In genomic region chr17:40191237-40192208, GRCh38 we compare ENCODE assay signal across 1 cellular context.
TF ChIP-seq lines count a peak whose summit lies in the region.

No MANE protein-coding gene starts in this region.

TF ChIP-seq in HepG2, 621 proteins besides CTCF, POLR2A, EP300 and RAD21 (continued from another document and continues in another):
- TF ChIP-seq NRL (CRISPR knock-in tag; IDR thresholded peaks at IDR 0.05; ENCODE audit: borderline replicate concordance) (peak; percentile 42; the same call in 1 of the 2 replicates), HCFC1 (IDR thresholded peaks at IDR 0.05; ENCODE audit: low read depth, low read length) (no peak), ZNF33B (CRISPR knock-in tag; IDR thresholded peaks at IDR 0.05) (no peak), KAT2B (IDR thresholded peaks at IDR 0.05; ENCODE audit: borderline replicate concordance, low read depth, low read length) (no peak), ZNF326 (CRISPR knock-in tag; IDR thresholded peaks at IDR 0.05; ENCODE audit: borderline replicate concordance) (no peak), PAWR (CRISPR knock-in tag; IDR thresholded peaks at IDR 0.05; ENCODE audit: borderline replicate concordance) (no peak), TRIM24 (CRISPR knock-in tag; IDR thresholded peaks at IDR 0.05) (no peak), ZNF614 (CRISPR knock-in tag; IDR thresholded peaks at IDR 0.05; ENCODE audit: borderline replicate concordance) (peak; percentile 82), PATZ1 (CRISPR knock-in tag; IDR thresholded peaks at IDR 0.05) (peak; percentile 73), ZNF839 (CRISPR knock-in tag; IDR thresholded peaks at IDR 0.05; ENCODE audit: borderline replicate concordance) (no peak), ZC3H4 (CRISPR knock-in tag; IDR thresholded peaks at IDR 0.05; ENCODE audit: borderline replicate concordance) (no peak), GTF2F1 (IDR thresholded peaks at IDR 0.05; ENCODE audit: low read length) (no peak), JUN (CRISPR knock-in tag; IDR thresholded peaks at IDR 0.05) (no peak), IRX3 (CRISPR knock-in tag; IDR thresholded peaks at IDR 0.05; ENCODE audit: borderline replicate concordance, low read depth) (no peak), RAD51 (IDR thresholded peaks at IDR 0.05; ENCODE audit: borderline replicate concordance) (no peak), PBX3 (CRISPR knock-in tag; IDR thresholded peaks at IDR 0.05; ENCODE audit: borderline replicate concordance) (no peak), ARNT (IDR thresholded peaks at IDR 0.05) (no peak), FOXP1 (IDR thresholded peaks at IDR 0.05) (no peak), FOXP1 (CRISPR knock-in tag; IDR thresholded peaks at IDR 0.05) (no peak), NFIB (CRISPR knock-in tag; IDR thresholded peaks at IDR 0.05; ENCODE audit: borderline replicate concordance) (no peak), ZBTB8A (CRISPR knock-in tag; IDR thresholded peaks at IDR 0.05; ENCODE audit: borderline replicate concordance, low read depth) (no peak), ZNF660 (CRISPR knock-in tag; IDR thresholded peaks at IDR 0.05; ENCODE audit: borderline replicate concordance, low read depth) (0 out of 2 replicates have a peak, but pooled peaks have one; percentile 58), ETV6 (CRISPR knock-in tag; conservative IDR thresholded peaks at IDR 0.05) (no peak), ZBTB2 (CRISPR knock-in tag; IDR thresholded peaks at IDR 0.05; ENCODE audit: low read depth) (no peak), AHR (CRISPR knock-in tag; IDR thresholded peaks at IDR 0.05) (no peak), PREB (CRISPR knock-in tag; IDR thresholded peaks at IDR 0.05) (no peak), SALL1 (CRISPR knock-in tag; IDR thresholded peaks at IDR 0.05) (0 out of 2 replicates have a peak, but pooled peaks have one; percentile 70), SP2 (CRISPR knock-in tag; IDR thresholded peaks at IDR 0.05) (no peak), JUND (CRISPR knock-in tag; IDR thresholded peaks at IDR 0.05) (no peak), PRDM15 (CRISPR knock-in tag; IDR thresholded peaks at IDR 0.05) (no peak), ZNF317 (CRISPR knock-in tag; IDR thresholded peaks at IDR 0.05) (0 out of 2 replicates have a peak, but pooled peaks have one; percentile 44), ZNF629 (CRISPR knock-in tag; conservative IDR thresholded peaks at IDR 0.05) (no peak), GFI1 (CRISPR knock-in tag; IDR thresholded peaks at IDR 0.05; ENCODE audit: borderline replicate concordance) (peak; percentile 10; the same call in 1 of the 2 replicates)
- TF ChIP-seq, protein P1, sequence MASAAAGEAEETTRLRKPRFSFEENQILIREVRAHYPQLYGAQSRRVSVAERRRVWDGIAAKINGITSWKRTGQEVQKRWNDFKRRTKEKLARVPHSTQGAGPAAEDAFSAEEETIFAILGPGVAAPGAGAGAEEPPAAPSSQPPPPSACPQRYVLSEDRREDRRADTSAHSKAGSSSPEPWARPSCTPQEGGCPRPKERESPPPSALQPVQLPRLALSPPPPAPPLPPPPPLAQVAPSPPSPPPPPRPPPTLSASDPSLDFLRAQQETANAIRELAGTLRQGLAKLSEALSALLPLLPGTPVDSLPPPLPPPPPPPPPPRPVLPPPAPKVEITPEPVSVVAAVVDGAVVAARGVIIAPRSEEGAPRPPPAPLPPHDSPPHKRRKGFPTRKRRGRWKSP (CRISPR knock-in tag; IDR thresholded peaks at IDR 0.05), result peak; percentile 90
- TF ChIP-seq, protein P2, sequence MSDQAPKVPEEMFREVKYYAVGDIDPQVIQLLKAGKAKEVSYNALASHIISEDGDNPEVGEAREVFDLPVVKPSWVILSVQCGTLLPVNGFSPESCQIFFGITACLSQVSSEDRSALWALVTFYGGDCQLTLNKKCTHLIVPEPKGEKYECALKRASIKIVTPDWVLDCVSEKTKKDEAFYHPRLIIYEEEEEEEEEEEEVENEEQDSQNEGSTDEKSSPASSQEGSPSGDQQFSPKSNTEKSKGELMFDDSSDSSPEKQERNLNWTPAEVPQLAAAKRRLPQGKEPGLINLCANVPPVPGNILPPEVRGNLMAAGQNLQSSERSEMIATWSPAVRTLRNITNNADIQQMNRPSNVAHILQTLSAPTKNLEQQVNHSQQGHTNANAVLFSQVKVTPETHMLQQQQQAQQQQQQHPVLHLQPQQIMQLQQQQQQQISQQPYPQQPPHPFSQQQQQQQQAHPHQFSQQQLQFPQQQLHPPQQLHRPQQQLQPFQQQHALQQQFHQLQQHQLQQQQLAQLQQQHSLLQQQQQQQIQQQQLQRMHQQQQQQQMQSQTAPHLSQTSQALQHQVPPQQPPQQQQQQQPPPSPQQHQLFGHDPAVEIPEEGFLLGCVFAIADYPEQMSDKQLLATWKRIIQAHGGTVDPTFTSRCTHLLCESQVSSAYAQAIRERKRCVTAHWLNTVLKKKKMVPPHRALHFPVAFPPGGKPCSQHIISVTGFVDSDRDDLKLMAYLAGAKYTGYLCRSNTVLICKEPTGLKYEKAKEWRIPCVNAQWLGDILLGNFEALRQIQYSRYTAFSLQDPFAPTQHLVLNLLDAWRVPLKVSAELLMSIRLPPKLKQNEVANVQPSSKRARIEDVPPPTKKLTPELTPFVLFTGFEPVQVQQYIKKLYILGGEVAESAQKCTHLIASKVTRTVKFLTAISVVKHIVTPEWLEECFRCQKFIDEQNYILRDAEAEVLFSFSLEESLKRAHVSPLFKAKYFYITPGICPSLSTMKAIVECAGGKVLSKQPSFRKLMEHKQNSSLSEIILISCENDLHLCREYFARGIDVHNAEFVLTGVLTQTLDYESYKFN (CRISPR knock-in tag; conservative IDR thresholded peaks at IDR 0.05), result no peak
- TF ChIP-seq, protein P3, sequence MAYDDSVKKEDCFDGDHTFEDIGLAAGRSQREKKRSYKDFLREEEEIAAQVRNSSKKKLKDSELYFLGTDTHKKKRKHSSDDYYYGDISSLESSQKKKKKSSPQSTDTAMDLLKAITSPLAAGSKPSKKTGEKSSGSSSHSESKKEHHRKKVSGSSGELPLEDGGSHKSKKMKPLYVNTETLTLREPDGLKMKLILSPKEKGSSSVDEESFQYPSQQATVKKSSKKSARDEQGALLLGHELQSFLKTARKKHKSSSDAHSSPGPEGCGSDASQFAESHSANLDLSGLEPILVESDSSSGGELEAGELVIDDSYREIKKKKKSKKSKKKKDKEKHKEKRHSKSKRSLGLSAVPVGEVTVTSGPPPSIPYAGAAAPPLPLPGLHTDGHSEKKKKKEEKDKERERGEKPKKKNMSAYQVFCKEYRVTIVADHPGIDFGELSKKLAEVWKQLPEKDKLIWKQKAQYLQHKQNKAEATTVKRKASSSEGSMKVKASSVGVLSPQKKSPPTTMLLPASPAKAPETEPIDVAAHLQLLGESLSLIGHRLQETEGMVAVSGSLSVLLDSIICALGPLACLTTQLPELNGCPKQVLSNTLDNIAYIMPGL (CRISPR knock-in tag; IDR thresholded peaks at IDR 0.05; ENCODE audit: borderline replicate concordance in 1 of 2, low read depth in 1 of 2), result peak; percentile 96 to 97
- TF ChIP-seq, protein P4, sequence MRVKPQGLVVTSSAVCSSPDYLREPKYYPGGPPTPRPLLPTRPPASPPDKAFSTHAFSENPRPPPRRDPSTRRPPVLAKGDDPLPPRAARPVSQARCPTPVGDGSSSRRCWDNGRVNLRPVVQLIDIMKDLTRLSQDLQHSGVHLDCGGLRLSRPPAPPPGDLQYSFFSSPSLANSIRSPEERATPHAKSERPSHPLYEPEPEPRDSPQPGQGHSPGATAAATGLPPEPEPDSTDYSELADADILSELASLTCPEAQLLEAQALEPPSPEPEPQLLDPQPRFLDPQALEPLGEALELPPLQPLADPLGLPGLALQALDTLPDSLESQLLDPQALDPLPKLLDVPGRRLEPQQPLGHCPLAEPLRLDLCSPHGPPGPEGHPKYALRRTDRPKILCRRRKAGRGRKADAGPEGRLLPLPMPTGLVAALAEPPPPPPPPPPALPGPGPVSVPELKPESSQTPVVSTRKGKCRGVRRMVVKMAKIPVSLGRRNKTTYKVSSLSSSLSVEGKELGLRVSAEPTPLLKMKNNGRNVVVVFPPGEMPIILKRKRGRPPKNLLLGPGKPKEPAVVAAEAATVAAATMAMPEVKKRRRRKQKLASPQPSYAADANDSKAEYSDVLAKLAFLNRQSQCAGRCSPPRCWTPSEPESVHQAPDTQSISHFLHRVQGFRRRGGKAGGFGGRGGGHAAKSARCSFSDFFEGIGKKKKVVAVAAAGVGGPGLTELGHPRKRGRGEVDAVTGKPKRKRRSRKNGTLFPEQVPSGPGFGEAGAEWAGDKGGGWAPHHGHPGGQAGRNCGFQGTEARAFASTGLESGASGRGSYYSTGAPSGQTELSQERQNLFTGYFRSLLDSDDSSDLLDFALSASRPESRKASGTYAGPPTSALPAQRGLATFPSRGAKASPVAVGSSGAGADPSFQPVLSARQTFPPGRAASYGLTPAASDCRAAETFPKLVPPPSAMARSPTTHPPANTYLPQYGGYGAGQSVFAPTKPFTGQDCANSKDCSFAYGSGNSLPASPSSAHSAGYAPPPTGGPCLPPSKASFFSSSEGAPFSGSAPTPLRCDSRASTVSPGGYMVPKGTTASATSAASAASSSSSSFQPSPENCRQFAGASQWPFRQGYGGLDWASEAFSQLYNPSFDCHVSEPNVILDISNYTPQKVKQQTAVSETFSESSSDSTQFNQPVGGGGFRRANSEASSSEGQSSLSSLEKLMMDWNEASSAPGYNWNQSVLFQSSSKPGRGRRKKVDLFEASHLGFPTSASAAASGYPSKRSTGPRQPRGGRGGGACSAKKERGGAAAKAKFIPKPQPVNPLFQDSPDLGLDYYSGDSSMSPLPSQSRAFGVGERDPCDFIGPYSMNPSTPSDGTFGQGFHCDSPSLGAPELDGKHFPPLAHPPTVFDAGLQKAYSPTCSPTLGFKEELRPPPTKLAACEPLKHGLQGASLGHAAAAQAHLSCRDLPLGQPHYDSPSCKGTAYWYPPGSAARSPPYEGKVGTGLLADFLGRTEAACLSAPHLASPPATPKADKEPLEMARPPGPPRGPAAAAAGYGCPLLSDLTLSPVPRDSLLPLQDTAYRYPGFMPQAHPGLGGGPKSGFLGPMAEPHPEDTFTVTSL (CRISPR knock-in tag; IDR thresholded peaks at IDR 0.05; ENCODE audit: borderline replicate concordance), result peak; percentile 61; the same call in 1 of the 2 replicates
